26 cellular contexts compared by ENCODE assay signal in the genomic region with DNA sequence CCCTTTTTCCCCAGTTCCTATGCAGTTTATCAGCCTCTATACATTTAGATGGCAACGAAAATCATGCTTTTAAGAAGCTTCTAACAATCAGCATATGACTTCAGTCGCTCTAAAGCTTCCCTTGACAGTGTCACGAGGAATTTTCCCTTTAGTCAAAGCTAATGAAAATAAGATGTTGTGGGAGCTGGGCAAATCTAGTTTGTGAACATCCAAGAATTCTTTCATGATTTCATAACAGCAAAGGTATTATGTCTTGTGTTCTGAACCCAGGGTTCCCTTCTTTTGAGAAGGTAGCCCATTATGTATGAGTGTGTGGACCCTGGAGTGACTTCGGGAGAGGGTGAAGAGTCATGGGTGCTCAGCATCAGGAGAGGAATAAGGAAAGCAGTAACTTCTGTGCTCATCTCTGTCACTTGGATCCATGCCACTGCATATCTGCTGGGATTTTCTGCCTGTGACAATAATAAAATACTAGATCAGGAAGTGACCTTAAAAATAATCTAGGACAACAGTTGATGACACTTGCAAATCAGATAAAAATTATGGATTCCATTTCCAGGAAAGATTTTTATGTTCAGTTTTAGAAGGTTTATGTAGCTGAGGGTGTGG.
DNase-seq lines count a peak whose midpoint lies in the region; ATAC-seq, FAIRE-seq and TF ChIP-seq lines count a peak whose summit lies in the region.
"Had no signal": no experiment of that assay in that cellular context is flagged by ENCODE, and none has a peak within 500 bp of the region (broad histone marks: within the 10 kb centered on the region; RNA-seq: fewer than 3 reads in every experiment).

No MANE protein-coding gene starts in this region.

- H3K4me3 ChIP-seq in right lobe of liver (no peak overlapping the region), HepG2 (replicated peaks in 1 of 3; ENCODE audit: insufficient read depth in 1 of 3, low read depth in 2 of 3, low read length in 3 of 3) (no peak overlapping the region)
- H3K4me3 ChIP-seq: K562, left ventricle myocardium inferior, sigmoid colon had no signal

- TF ChIP-seq CTCF in right lobe of liver (IDR thresholded peaks at IDR 0.05) (no peak), HepG2 (CRISPR knock-in tag; IDR thresholded peaks at IDR 0.05) (no peak)

- TF ChIP-seq EP300 in HepG2 (IDR thresholded peaks at IDR 0.05; ENCODE audit: low read depth in 2 of 2, low read length in 2 of 2), result no peak
- no peak for TF ChIP-seq EP300 in HepG2 (CRISPR knock-in tag; IDR thresholded peaks at IDR 0.05; ENCODE audit: borderline replicate concordance)

- H3K27ac Mint-ChIP-seq in T-helper 2 cell treated with Interferon-gamma antibody and Interleukin-4, amounts not matched to agents 5 μg/mL and 100 μg/mL, for 36 hours, result no peak overlapping the region
- no peak overlapping the region for H3K27ac Mint-ChIP-seq in activated CD4-positive, alpha-beta memory T cell treated with anti-CD3 and anti-CD28 coated beads, Interleukin-2, amount 10 ng/mL, durations not matched to agents 7 days and 5 days
- H3K27ac Mint-ChIP-seq: activated CD4-positive, alpha-beta memory T cell treated with anti-CD3 and anti-CD28 coated beads for 36 hours; activated naive CD8-positive, alpha-beta T cell treated with anti-CD3 and anti-CD28 coated beads, Interleukin-2, amount 50 U/mL, for 24 hours; brain; mesothelial cell of epicardium had no signal

- H3K4me1 ChIP-seq in right lobe of liver (peaks cover 0 to 30% (median 12%) of the 10 kb centered on the region in 4 donors), HepG2 (ENCODE audit: insufficient read depth, low read length) (peaks cover 38% of the 10 kb centered on the region)
- H3K4me1 ChIP-seq: sigmoid colon had no signal

- 83% methylated on average over 4 of the region's 4 CpGs for WGBS in right lobe of liver (ENCODE audit: insufficient coverage, low coverage, low lambda C conversion rate, missing lambda C conversion rate)
- WGBS in HepG2 (ENCODE audit: low lambda C conversion rate), result 98% methylated on average over 4 of the region's 4 CpGs

- H3K4me3 Mint-ChIP-seq in T-helper 2 cell treated with Interferon-gamma antibody and Interleukin-4, amounts not matched to agents 5 μg/mL and 100 μg/mL, for 36 hours, result no peak overlapping the region
- no peak overlapping the region for H3K4me3 Mint-ChIP-seq in activated CD4-positive, alpha-beta memory T cell treated with anti-CD3 and anti-CD28 coated beads, Interleukin-2, amount 10 ng/mL, durations not matched to agents 7 days and 5 days
- H3K4me3 Mint-ChIP-seq: activated CD4-positive, alpha-beta memory T cell treated with anti-CD3 and anti-CD28 coated beads for 36 hours; activated naive CD8-positive, alpha-beta T cell treated with anti-CD3 and anti-CD28 coated beads, Interleukin-2, amount 50 U/mL, for 24 hours; brain; mesothelial cell of epicardium; nephron had no signal

- no peaks in the 10 kb centered on the region for H3K79me2 ChIP-seq in HepG2 (ENCODE audit: insufficient read depth, low read length)

- intact Hi-C loops in right lobe of liver (cut with DNase I) (loop anchor here in 1 of 2 donors (10.0 kb wide), 4 partner anchors 86 to 446 kb away; a partner anchor contains a TSS), HepG2 (cut with micrococcal nuclease; ENCODE audit: unreplicated experiment) (loop anchor here (5.0 to 10.0 kb wide), 2 partner anchors 33 to 436 kb away; no protein-coding TSS in a partner anchor), left colon (cut with DNase I, micrococcal nuclease) (loop anchor here in 1 of 2 donors (10.0 kb wide), 1 partner anchor 556 kb away; no protein-coding TSS in a partner anchor)

- no peak for FAIRE-seq in HepG2 (lab: Jason Lieb, UNC)
- FAIRE-seq: A204.1, GM12891, K562 had no signal

- H3K9me3 Mint-ChIP-seq in T-helper 2 cell treated with Interferon-gamma antibody and Interleukin-4, amounts not matched to agents 5 μg/mL and 100 μg/mL, for 36 hours, result no peaks in the 10 kb centered on the region
- no peaks in the 10 kb centered on the region for H3K9me3 Mint-ChIP-seq in activated CD4-positive, alpha-beta memory T cell treated with anti-CD3 and anti-CD28 coated beads, Interleukin-2, amount 10 ng/mL, durations not matched to agents 7 days and 5 days
- H3K9me3 Mint-ChIP-seq: activated CD4-positive, alpha-beta memory T cell treated with anti-CD3 and anti-CD28 coated beads for 36 hours; activated naive CD8-positive, alpha-beta T cell treated with anti-CD3 and anti-CD28 coated beads, Interleukin-2, amount 50 U/mL, for 24 hours; nephron had no signal

- TF ChIP-seq RAD21 in HepG2 (CRISPR knock-in tag; IDR thresholded peaks at IDR 0.05), result no peak

- peak overlapping the region; percentile 58 to 90 (median 86) for H3K27ac ChIP-seq in right lobe of liver
- H3K27ac ChIP-seq in HepG2 (ENCODE audit: extremely low read length, insufficient read depth, low read length), result no peak overlapping the region
- H3K27ac ChIP-seq: foreskin keratinocyte, left ventricle myocardium inferior, sigmoid colon had no signal

- H3K36me3 ChIP-seq in right lobe of liver (no peaks in the 10 kb centered on the region), HepG2 (replicated peaks in 1 of 2; ENCODE audit: control insufficient read depth in 1 of 2, insufficient read depth in 2 of 2, low read length in 2 of 2) (no peaks in the 10 kb centered on the region)
- H3K36me3 ChIP-seq: left ventricle myocardium inferior, sigmoid colon had no signal

- ATAC-seq in right lobe of liver (peak in 1 of 4 donors; percentile 22), HepG2 (no peak), SK-N-SH treated with all-trans-retinoic acid at 6 μM for 48 hours (peak; percentile 62), left colon (peak; percentile 65), GM18867 (IDR thresholded peaks at IDR 0.05; ENCODE audit: unreplicated experiment) (no peak), HG03139 (IDR thresholded peaks at IDR 0.05; ENCODE audit: unreplicated experiment) (no peak)
- ATAC-seq: K562 had no signal

- H3K27me3 Mint-ChIP-seq in T-helper 2 cell treated with Interferon-gamma antibody and Interleukin-4, amounts not matched to agents 5 μg/mL and 100 μg/mL, for 36 hours (ENCODE audit: low read depth), result peaks cover 9% of the 10 kb centered on the region
- H3K27me3 Mint-ChIP-seq in activated CD4-positive, alpha-beta memory T cell treated with anti-CD3 and anti-CD28 coated beads, Interleukin-2, amount 10 ng/mL, durations not matched to agents 7 days and 5 days, result no peaks in the 10 kb centered on the region
- H3K27me3 Mint-ChIP-seq: brain had no signal

- no TSS peak for BruUV-seq in HepG2 (replicated peaks; lab: Mats Ljungman, UMichigan)

- no peak overlapping the region for H3K9ac ChIP-seq in HepG2 (ENCODE audit: insufficient read depth, low read depth, low read length)

- POLR2A ChIA-PET in HepG2 (lab: Yijun Ruan, JAX), result no interaction called here
- POLR2A ChIA-PET in activated CD4-positive, alpha-beta memory T cell treated with anti-CD3 and anti-CD28 coated beads, Interleukin-2, amount 10 ng/mL, durations not matched to agents 7 days and 5 days (lab: Charles Lee), result no interaction called here

- CTCF ChIA-PET in HepG2 (lab: Yijun Ruan, JAX; ENCODE audit: low intra/inter-chr PET ratio, low total read pairs), result no interaction called here
- CTCF ChIA-PET in activated CD4-positive, alpha-beta memory T cell treated with anti-CD3 and anti-CD28 coated beads, Interleukin-2, amount 10 ng/mL, durations not matched to agents 7 days and 5 days (lab: Charles Lee), result no interaction called here

- no peak overlapping the region for H3K4me2 ChIP-seq in HepG2 (ENCODE audit: low read depth, low read length)

- H4K20me1 ChIP-seq in HepG2 (ENCODE audit: insufficient read depth, low read length), result no peaks in the 10 kb centered on the region

- H3K9me3 ChIP-seq in right lobe of liver (no peaks in the 10 kb centered on the region), HepG2 (ENCODE audit: low read length) (no peaks in the 10 kb centered on the region)
- H3K9me3 ChIP-seq: left ventricle myocardium inferior, sigmoid colon had no signal

- H3K4me1 Mint-ChIP-seq in T-helper 2 cell treated with Interferon-gamma antibody and Interleukin-4, amounts not matched to agents 5 μg/mL and 100 μg/mL, for 36 hours (ENCODE audit: low read depth), result no peaks in the 10 kb centered on the region
- peaks cover 3% of the 10 kb centered on the region for H3K4me1 Mint-ChIP-seq in activated CD4-positive, alpha-beta memory T cell treated with anti-CD3 and anti-CD28 coated beads, Interleukin-2, amount 10 ng/mL, durations not matched to agents 7 days and 5 days
- H3K4me1 Mint-ChIP-seq: nephron had no signal

- TF ChIP-seq POLR2A in right lobe of liver (IDR thresholded peaks at IDR 0.05), result no peak
- no peak for TF ChIP-seq POLR2A in HepG2 (IDR thresholded peaks at IDR 0.05; ENCODE audit: insufficient read depth in 1 of 2, low read depth in 2 of 2, low read length in 2 of 2)

- no peaks in the 10 kb centered on the region for H3K36me3 Mint-ChIP-seq in T-helper 2 cell treated with Interferon-gamma antibody and Interleukin-4, amounts not matched to agents 5 μg/mL and 100 μg/mL, for 36 hours (ENCODE audit: low read depth)
- H3K36me3 Mint-ChIP-seq in activated CD4-positive, alpha-beta memory T cell treated with anti-CD3 and anti-CD28 coated beads, Interleukin-2, amount 10 ng/mL, durations not matched to agents 7 days and 5 days (ENCODE audit: low read depth), result no peaks in the 10 kb centered on the region
- H3K36me3 Mint-ChIP-seq: activated CD4-positive, alpha-beta memory T cell treated with anti-CD3 and anti-CD28 coated beads for 36 hours; brain; mesothelial cell of epicardium had no signal

- in situ Hi-C loops in HepG2 (cut with HindIII; ENCODE audit: extremely low pct_ligation_motif_present, low pct_unique_long_range_greater_than_20kb), result loop anchor here (10.0 to 25.0 kb wide), 2 partner anchors 366 to 693 kb away; a partner anchor contains a TSS

- no peak overlapping the region for H2AFZ ChIP-seq in HepG2 (ENCODE audit: low read length)

- DNase-seq in right lobe of liver (no peak), HepG2 (ENCODE audit: low spot score) (no peak), left colon (peak in 1 of 2 donors; percentile 16)
- no peak for DNase-seq in T-helper 2 cell treated with Interferon-gamma antibody and Interleukin-4, amounts not matched to agents 5 μg/mL and 100 μg/mL, for 36 hours (ENCODE audit: low spot score)
- no peak for DNase-seq in activated CD4-positive, alpha-beta memory T cell treated with anti-CD3 and anti-CD28 coated beads, Interleukin-2, amount 10 ng/mL, durations not matched to agents 7 days and 5 days
- DNase-seq: activated CD4-positive, alpha-beta memory T cell treated with anti-CD3 and anti-CD28 coated beads for 36 hours; activated naive CD8-positive, alpha-beta T cell treated with anti-CD3 and anti-CD28 coated beads, Interleukin-2, amount 50 U/mL, for 24 hours; effector CD4-positive, alpha-beta T cell; foreskin keratinocyte; left ventricle myocardium inferior; MM.1S; NCI-H1436 treated with DMSO at 0.1 percent for 48 hours; NCI-H510A treated with DMSO at 0.1 percent for 48 hours; NK-92 treated with Interleukin-12 subunit alpha and Interleukin-12 subunit beta, amount 100 ng/mL, for 24 hours; SIG-M5; sigmoid colon; stimulated activated CD8-positive, alpha-beta memory T cell treated with anti-CD3 and anti-CD28 coated beads, Interleukin-4, amount 100 ng/mL, for 48 hours had no signal

- H3K27me3 ChIP-seq in right lobe of liver (no peaks in the 10 kb centered on the region), HepG2 (ENCODE audit: control insufficient read depth in 1 of 2, insufficient read depth in 2 of 2, low read length in 2 of 2) (no peaks in the 10 kb centered on the region)
- H3K27me3 ChIP-seq: foreskin keratinocyte, sigmoid colon had no signal

Comparison
In these comparisons a context has a peak if more than half of its experiments do, and no peak if none do; other contexts are left out.
1. ATAC-seq: peak in SK-N-SH treated with all-trans-retinoic acid at 6 μM for 48 hours (single experiment) and left colon (single experiment); none in HepG2 (single experiment), GM18867 (single experiment) and HG03139 (single experiment).